1 cellular context compared by ENCODE assay signal in the genomic region with DNA sequence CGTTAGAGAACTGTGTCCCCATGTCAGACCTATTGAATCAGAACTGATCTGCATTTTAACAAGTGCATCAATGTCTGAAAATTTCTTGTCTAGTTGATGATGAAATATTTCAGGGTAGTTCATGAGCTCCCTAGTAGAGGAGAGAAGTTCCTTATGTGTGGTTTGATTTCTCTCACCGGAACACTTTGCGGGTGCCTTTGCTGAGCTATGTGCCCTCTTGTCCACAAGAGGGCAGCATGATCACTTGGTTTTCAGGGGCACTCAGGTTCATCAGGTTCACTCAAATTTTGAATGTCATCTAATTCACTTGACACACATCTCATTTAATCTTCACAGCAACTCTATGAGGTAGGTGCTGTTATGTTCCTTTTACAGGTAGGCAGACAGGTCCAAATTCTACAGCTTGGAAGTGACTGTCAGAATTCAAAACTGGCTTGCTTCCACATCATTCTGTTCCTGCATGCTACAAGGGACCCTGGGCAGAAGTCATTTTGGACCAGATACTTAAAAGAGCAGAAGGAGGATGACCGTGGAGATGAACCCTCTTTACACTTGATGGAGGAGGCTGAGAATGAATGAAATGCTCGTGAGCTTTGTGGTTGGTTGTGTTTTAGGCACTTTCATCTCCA.
TF ChIP-seq lines count a peak whose summit lies in the region.

No MANE protein-coding gene starts in this region.

TF ChIP-seq in K562, 482 proteins besides CTCF, POLR2A, EP300 and RAD21 (continued from another document):
- TF ChIP-seq CBX3 (IDR thresholded peaks at IDR 0.05; ENCODE audit: borderline replicate concordance in 1 of 2, low read length in 2 of 2) (no peak), NR1H2 (CRISPR knock-in tag; IDR thresholded peaks at IDR 0.05) (no peak), FUS (optimal IDR thresholded peaks at IDR 0.05; ENCODE audit: low read depth, low read length) (no peak), ZNF217 (CRISPR knock-in tag; IDR thresholded peaks at IDR 0.05) (no peak), HDAC3 (IDR thresholded peaks at IDR 0.05; ENCODE audit: borderline replicate concordance, partially characterized antibody) (no peak), SMARCB1 (IDR thresholded peaks at IDR 0.05; ENCODE audit: insufficient read length, low read depth) (no peak), ZNF511 (CRISPR knock-in tag; IDR thresholded peaks at IDR 0.05) (no peak), NCOA2 (IDR thresholded peaks at IDR 0.05; ENCODE audit: partially characterized antibody in 2 of 2) (no peak), SMARCE1 (IDR thresholded peaks at IDR 0.05) (no peak), ZNF24 (IDR thresholded peaks at IDR 0.05) (no peak), CBFA2T3 (IDR thresholded peaks at IDR 0.05) (no peak), SMARCC2 (IDR thresholded peaks at IDR 0.05; ENCODE audit: low read depth) (no peak), BMI1 (IDR thresholded peaks at IDR 0.05; ENCODE audit: low read length) (no peak), FOXA1 (IDR thresholded peaks at IDR 0.05; ENCODE audit: borderline replicate concordance) (no peak), HOXB6 (CRISPR knock-in tag; IDR thresholded peaks at IDR 0.05; ENCODE audit: borderline replicate concordance) (no peak), ESRRA (IDR thresholded peaks at IDR 0.05; ENCODE audit: borderline replicate concordance, low read depth) (no peak), DDX20 (tag; IDR thresholded peaks at IDR 0.05; ENCODE audit: low read depth) (no peak), MAFK (IDR thresholded peaks at IDR 0.05; ENCODE audit: low read length) (no peak), ZNF253 (CRISPR knock-in tag; conservative IDR thresholded peaks at IDR 0.05) (no peak), ZNF175 (CRISPR knock-in tag; IDR thresholded peaks at IDR 0.05; ENCODE audit: low read depth) (no peak), SMC3 (conservative IDR thresholded peaks at IDR 0.05; ENCODE audit: insufficient read depth, low read depth, low read length) (peak; percentile 83), ZBTB8A (IDR thresholded peaks at IDR 0.05; ENCODE audit: partially characterized antibody) (no peak), ZNF778 (CRISPR knock-in tag; IDR thresholded peaks at IDR 0.05) (no peak), ZMIZ1 (IDR thresholded peaks at IDR 0.05; ENCODE audit: low read depth in 2 of 2, low read length in 2 of 2) (no peak), RB1 (IDR thresholded peaks at IDR 0.05; ENCODE audit: low read depth) (peak; percentile 40; the same call in 1 of the 2 replicates), CTBP1 (IDR thresholded peaks at IDR 0.05; ENCODE audit: borderline replicate concordance) (peak; percentile 11; the same call in 1 of the 2 replicates), ILK (tag; IDR thresholded peaks at IDR 0.05; ENCODE audit: borderline replicate concordance, low read depth) (no peak), HIVEP1 (CRISPR knock-in tag; IDR thresholded peaks at IDR 0.05) (no peak), HDAC2 (IDR thresholded peaks at IDR 0.05) (no peak), CEBPB (tag; IDR thresholded peaks at IDR 0.05) (peak; percentile 37)
- TF ChIP-seq, protein P1, sequence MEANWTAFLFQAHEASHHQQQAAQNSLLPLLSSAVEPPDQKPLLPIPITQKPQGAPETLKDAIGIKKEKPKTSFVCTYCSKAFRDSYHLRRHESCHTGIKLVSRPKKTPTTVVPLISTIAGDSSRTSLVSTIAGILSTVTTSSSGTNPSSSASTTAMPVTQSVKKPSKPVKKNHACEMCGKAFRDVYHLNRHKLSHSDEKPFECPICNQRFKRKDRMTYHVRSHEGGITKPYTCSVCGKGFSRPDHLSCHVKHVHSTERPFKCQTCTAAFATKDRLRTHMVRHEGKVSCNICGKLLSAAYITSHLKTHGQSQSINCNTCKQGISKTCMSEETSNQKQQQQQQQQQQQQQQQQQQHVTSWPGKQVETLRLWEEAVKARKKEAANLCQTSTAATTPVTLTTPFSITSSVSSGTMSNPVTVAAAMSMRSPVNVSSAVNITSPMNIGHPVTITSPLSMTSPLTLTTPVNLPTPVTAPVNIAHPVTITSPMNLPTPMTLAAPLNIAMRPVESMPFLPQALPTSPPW (CRISPR knock-in tag; IDR thresholded peaks at IDR 0.05) = no peak
- TF ChIP-seq, protein P2, sequence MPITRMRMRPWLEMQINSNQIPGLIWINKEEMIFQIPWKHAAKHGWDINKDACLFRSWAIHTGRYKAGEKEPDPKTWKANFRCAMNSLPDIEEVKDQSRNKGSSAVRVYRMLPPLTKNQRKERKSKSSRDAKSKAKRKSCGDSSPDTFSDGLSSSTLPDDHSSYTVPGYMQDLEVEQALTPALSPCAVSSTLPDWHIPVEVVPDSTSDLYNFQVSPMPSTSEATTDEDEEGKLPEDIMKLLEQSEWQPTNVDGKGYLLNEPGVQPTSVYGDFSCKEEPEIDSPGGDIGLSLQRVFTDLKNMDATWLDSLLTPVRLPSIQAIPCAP (CRISPR knock-in tag; IDR thresholded peaks at IDR 0.05; ENCODE audit: borderline replicate concordance) = no peak
- TF ChIP-seq, protein P3, sequence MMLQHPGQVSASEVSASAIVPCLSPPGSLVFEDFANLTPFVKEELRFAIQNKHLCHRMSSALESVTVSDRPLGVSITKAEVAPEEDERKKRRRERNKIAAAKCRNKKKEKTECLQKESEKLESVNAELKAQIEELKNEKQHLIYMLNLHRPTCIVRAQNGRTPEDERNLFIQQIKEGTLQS (IDR thresholded peaks at IDR 0.05) = peak; percentile 73
- TF ChIP-seq, protein P3 (CRISPR knock-in tag; conservative IDR thresholded peaks at IDR 0.05) = no peak
- TF ChIP-seq, protein P4, sequence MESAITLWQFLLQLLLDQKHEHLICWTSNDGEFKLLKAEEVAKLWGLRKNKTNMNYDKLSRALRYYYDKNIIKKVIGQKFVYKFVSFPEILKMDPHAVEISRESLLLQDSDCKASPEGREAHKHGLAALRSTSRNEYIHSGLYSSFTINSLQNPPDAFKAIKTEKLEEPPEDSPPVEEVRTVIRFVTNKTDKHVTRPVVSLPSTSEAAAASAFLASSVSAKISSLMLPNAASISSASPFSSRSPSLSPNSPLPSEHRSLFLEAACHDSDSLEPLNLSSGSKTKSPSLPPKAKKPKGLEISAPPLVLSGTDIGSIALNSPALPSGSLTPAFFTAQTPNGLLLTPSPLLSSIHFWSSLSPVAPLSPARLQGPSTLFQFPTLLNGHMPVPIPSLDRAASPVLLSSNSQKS (CRISPR knock-in tag; IDR thresholded peaks at IDR 0.05) = no peak
